Comparison of ENCODE assay signal across 21 cellular contexts in genomic region chr4:139668036-139668435, GRCh38. TPM values are rescaled to one million over a fixed set of nuclear protein-coding genes. Genes with fewer than 3 reads are reported as not detected.
DNase-seq lines count a peak whose midpoint lies in the region; ATAC-seq and TF ChIP-seq lines count a peak whose summit lies in the region.
"Had no signal": no experiment of that assay in that cellular context is flagged by ENCODE, and none has a peak within 500 bp of the region (broad histone marks: within the 10 kb centered on the region; RNA-seq: fewer than 3 reads in every experiment).

No MANE protein-coding gene starts in this region.

- H3K27me3 Mint-ChIP-seq in Caco-2 (ENCODE audit: insufficient read depth, unreplicated experiment) (no peaks in the 10 kb centered on the region), endothelial cell (ENCODE audit: unreplicated experiment) (peaks cover 15% of the 10 kb centered on the region)
- H3K27me3 Mint-ChIP-seq in activated CD4-positive, alpha-beta memory T cell treated with anti-CD3 and anti-CD28 coated beads, Interleukin-2, amount 10 ng/mL, durations not matched to agents 7 days and 5 days: no peaks in the 10 kb centered on the region
- H3K27me3 Mint-ChIP-seq: activated CD4-positive, alpha-beta T cell treated with anti-CD3 and anti-CD28 coated beads for 36 hours; activated T-cell treated with anti-CD3 and anti-CD28 coated beads, Interleukin-2, amount 50 U/mL, for 24 hours had no signal

- H3K36me3 Mint-ChIP-seq in Caco-2 (ENCODE audit: insufficient read depth, unreplicated experiment): peaks cover 30% of the 10 kb centered on the region
- peaks cover 34% of the 10 kb centered on the region for H3K36me3 Mint-ChIP-seq in endothelial cell (ENCODE audit: low read depth, unreplicated experiment)
- H3K36me3 Mint-ChIP-seq in activated CD4-positive, alpha-beta memory T cell treated with anti-CD3 and anti-CD28 coated beads, Interleukin-2, amount 10 ng/mL, durations not matched to agents 7 days and 5 days (ENCODE audit: low read depth): peaks cover 7% of the 10 kb centered on the region

- H3K4me3 Mint-ChIP-seq in Caco-2 (ENCODE audit: unreplicated experiment) (peak overlapping the region; percentile 90), endothelial cell (ENCODE audit: unreplicated experiment) (peak overlapping the region; percentile 99)
- H3K4me3 Mint-ChIP-seq in activated CD4-positive, alpha-beta memory T cell treated with anti-CD3 and anti-CD28 coated beads, Interleukin-2, amount 10 ng/mL, durations not matched to agents 7 days and 5 days: no peak overlapping the region
- H3K4me3 Mint-ChIP-seq: activated T-cell treated with anti-CD3 and anti-CD28 coated beads, Interleukin-2, amount 50 U/mL, for 24 hours had no signal

- H3K4me1 ChIP-seq in Caco-2 (peaks cover 87% of the 10 kb centered on the region), neutrophil (ENCODE audit: control insufficient read depth in 1 of 2, insufficient read depth in 1 of 2, low read depth in 1 of 2, low read length in 1 of 2) (peaks cover 24 to 28% of the 10 kb centered on the region in 2 experiments)

- H3K4me3 ChIP-seq in Caco-2 (ENCODE audit: low read depth, low read length) (no peak overlapping the region), neutrophil (ENCODE audit: low read depth in 1 of 2, low read length in 1 of 2) (no peak overlapping the region)
- H3K4me3 ChIP-seq: BLaER1 treated with 17β-estradiol and CSF1 and Interleukin-3, amounts not matched to agents 10 nM and 100 nM had no signal

- peak overlapping the region; percentile 94 for H3K27ac Mint-ChIP-seq in Caco-2 (ENCODE audit: unreplicated experiment)
- H3K27ac Mint-ChIP-seq in endothelial cell (ENCODE audit: unreplicated experiment): peak overlapping the region; percentile 100
- H3K27ac Mint-ChIP-seq in activated CD4-positive, alpha-beta memory T cell treated with anti-CD3 and anti-CD28 coated beads, Interleukin-2, amount 10 ng/mL, durations not matched to agents 7 days and 5 days: no peak overlapping the region
- H3K27ac Mint-ChIP-seq: activated CD4-positive, alpha-beta T cell treated with anti-CD3 and anti-CD28 coated beads for 36 hours; activated T-cell treated with anti-CD3 and anti-CD28 coated beads, Interleukin-2, amount 50 U/mL, for 24 hours had no signal

- no peaks in the 10 kb centered on the region for H3K36me3 ChIP-seq in Caco-2 (ENCODE audit: control insufficient read depth, insufficient read depth, low read length)
- H3K36me3 ChIP-seq in neutrophil: no peaks in the 10 kb centered on the region
- H3K36me3 ChIP-seq: BLaER1 treated with 17β-estradiol and CSF1 and Interleukin-3, amounts not matched to agents 10 nM and 100 nM; thoracic aorta had no signal

- peak overlapping the region; percentile 87 for H3K27ac ChIP-seq in neutrophil
- H3K27ac ChIP-seq: BLaER1 treated with 17β-estradiol and CSF1 and Interleukin-3, amounts not matched to agents 10 nM and 100 nM; lower lobe of right lung; thoracic aorta had no signal

- H3K4me1 Mint-ChIP-seq in Caco-2 (ENCODE audit: low read depth, unreplicated experiment) (peaks cover 63% of the 10 kb centered on the region), endothelial cell (ENCODE audit: unreplicated experiment) (peaks cover 70% of the 10 kb centered on the region)
- H3K4me1 Mint-ChIP-seq in activated CD4-positive, alpha-beta memory T cell treated with anti-CD3 and anti-CD28 coated beads, Interleukin-2, amount 10 ng/mL, durations not matched to agents 7 days and 5 days: peaks cover 31% of the 10 kb centered on the region

- DNase-seq in Caco-2 (no peak), OCI-M1 (lab: John Stamatoyannopoulos, UW) (peak; percentile 59), endothelial cell (ENCODE audit: low spot score) (no peak), H4 (ENCODE audit: low spot score) (no peak)
- no peak for DNase-seq in activated CD4-positive, alpha-beta memory T cell treated with anti-CD3 and anti-CD28 coated beads, Interleukin-2, amount 10 ng/mL, durations not matched to agents 7 days and 5 days
- DNase-seq: activated CD4-positive, alpha-beta T cell treated with anti-CD3 and anti-CD28 coated beads for 36 hours; activated naive CD4-positive, alpha-beta T cell; activated T-cell treated with anti-CD3 and anti-CD28 coated beads, Interleukin-2, amount 50 U/mL, for 24 hours; IMR-90; lower lobe of right lung; NCI-H510A; occipital lobe; retina; stimulated activated CD4-positive, alpha-beta T cell treated with anti-CD3 and anti-CD28 coated beads, Interleukin-4, amount 100 ng/mL, for 24 hours; stimulated activated naive CD4-positive, alpha-beta T cell had no signal

- H3K27me3 ChIP-seq in Caco-2 (replicated peaks; ENCODE audit: control insufficient read depth, insufficient read depth, low read length) (no peaks in the 10 kb centered on the region), neutrophil (no peaks in the 10 kb centered on the region)
- H3K27me3 ChIP-seq: adrenal gland had no signal

- BruUV-seq in Caco-2 (replicated peaks; lab: Mats Ljungman, UMichigan): no TSS peak

- H3K9me3 Mint-ChIP-seq in Caco-2 (ENCODE audit: unreplicated experiment): no peaks in the 10 kb centered on the region
- H3K9me3 Mint-ChIP-seq in endothelial cell (ENCODE audit: unreplicated experiment): no peaks in the 10 kb centered on the region
- H3K9me3 Mint-ChIP-seq in activated CD4-positive, alpha-beta memory T cell treated with anti-CD3 and anti-CD28 coated beads, Interleukin-2, amount 10 ng/mL, durations not matched to agents 7 days and 5 days: no peaks in the 10 kb centered on the region
- H3K9me3 Mint-ChIP-seq: activated T-cell treated with anti-CD3 and anti-CD28 coated beads, Interleukin-2, amount 50 U/mL, for 24 hours had no signal

- ATAC-seq in HG03460 (IDR thresholded peaks at IDR 0.05; ENCODE audit: unreplicated experiment) (no peak), HG02938 (IDR thresholded peaks at IDR 0.05; ENCODE audit: unreplicated experiment) (no peak)
- ATAC-seq: activated CD4-positive, alpha-beta T cell treated with anti-CD3 and anti-CD28 coated beads for 36 hours; lower lobe of right lung had no signal

- H3K9me3 ChIP-seq in Caco-2 (no peaks in the 10 kb centered on the region), neutrophil (no peaks in the 10 kb centered on the region)
- H3K9me3 ChIP-seq: adrenal gland, lower lobe of right lung, thoracic aorta had no signal

- TF ChIP-seq CTCF in Caco-2 (IDR thresholded peaks at IDR 0.05; ENCODE audit: insufficient read depth in 1 of 2, low read depth in 1 of 2, low read length in 1 of 2, severe bottlenecking in 1 of 2, unreplicated experiment in 1 of 2): no peak
- no peak for TF ChIP-seq CTCF in endothelial cell (IDR thresholded peaks at IDR 0.05; ENCODE audit: unreplicated experiment)
- TF ChIP-seq CTCF in neutrophil (IDR thresholded peaks at IDR 0.05): no peak

- POLR2A ChIA-PET in Caco-2 (lab: Charles Lee): no interaction called here
- POLR2A ChIA-PET in activated CD4-positive, alpha-beta memory T cell treated with anti-CD3 and anti-CD28 coated beads, Interleukin-2, amount 10 ng/mL, durations not matched to agents 7 days and 5 days (lab: Charles Lee): interaction anchor here (1.6 kb wide), 1 partner anchor 11 kb away, joined by 4 read pairs; no protein-coding TSS in a partner anchor

- intact Hi-C loops in Caco-2 (cut with micrococcal nuclease; ENCODE audit: unreplicated experiment): loop anchor here (5.0 kb wide), 3 partner anchors 184 to 484 kb away; partner anchors contain the start of gene MAML3

- CTCF ChIA-PET in Caco-2 (lab: Charles Lee): interaction anchor here (3.0 kb wide), 1 partner anchor 11 kb away, joined by 25 read pairs; no protein-coding TSS in a partner anchor
- CTCF ChIA-PET in activated CD4-positive, alpha-beta memory T cell treated with anti-CD3 and anti-CD28 coated beads, Interleukin-2, amount 10 ng/mL, durations not matched to agents 7 days and 5 days (lab: Charles Lee): no interaction called here

RNA-seq across cellular contexts. Expression of gene MGST2, which starts 2.4 kb away (rescaled TPM):
- total RNA-seq in Caco-2 (2022) (81.7 and 88.4 TPM in 2 replicates), endothelial cell (ENCODE audit: unreplicated experiment) (98.3 TPM)
- 10 to 100 TPM; 24.5 to 27.9 TPM for total RNA-seq in activated CD4-positive, alpha-beta memory T cell treated with anti-CD3 and anti-CD28 coated beads, Interleukin-2, amount 10 ng/mL, durations not matched to agents 7 days and 5 days
- total RNA-seq in H4 (2014; rRNA removed; shearing (Covaris generic)): 1.6 TPM in 1 of 2 replicates, not detected in the other
